In the genomic region with DNA sequence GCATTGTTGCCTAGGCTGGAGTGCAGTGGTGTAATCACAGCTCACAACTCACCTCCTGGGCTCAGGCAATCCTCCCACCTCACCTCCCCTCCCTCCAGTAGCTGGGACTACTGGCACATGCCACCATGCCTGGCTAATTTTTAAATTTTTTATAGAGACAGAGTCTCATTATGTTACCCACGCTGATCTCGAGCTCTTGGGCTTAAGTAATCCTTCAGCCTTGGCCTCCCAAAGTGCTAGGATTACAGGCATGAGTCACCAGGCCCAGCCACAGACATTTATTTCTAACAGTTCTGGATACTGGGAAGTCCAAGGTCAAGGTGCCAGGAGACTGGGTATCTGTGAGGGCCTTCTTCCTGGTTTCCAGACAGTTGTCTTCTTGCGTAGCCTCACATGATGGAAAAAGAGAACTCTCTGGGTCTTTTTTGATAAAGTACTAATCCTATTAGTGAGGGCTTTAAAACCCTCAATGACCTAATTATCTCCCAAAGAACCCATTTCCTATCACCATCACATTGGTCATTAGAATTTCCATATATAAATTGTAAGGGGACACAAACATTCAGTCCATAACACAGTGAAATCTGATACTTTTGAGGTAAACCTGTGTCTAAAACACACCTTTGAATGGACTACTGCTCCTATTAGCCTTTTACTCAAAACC, we compare ENCODE assay signal across 8 cellular contexts.
DNase-seq lines count a peak whose midpoint lies in the region; ATAC-seq, FAIRE-seq and TF ChIP-seq lines count a peak whose summit lies in the region.

No MANE protein-coding gene starts in this region.

- H4K20me1 ChIP-seq in K562 (replicated peaks; ENCODE audit: control insufficient read depth, insufficient read depth, low read length): no peaks in the 10 kb centered on the region

- WGBS in K562 (ENCODE audit: insufficient coverage, low coverage, missing lambda C conversion rate): 25% methylated on average over 3 of the region's 3 CpGs

- CTCF ChIA-PET in K562 (lab: Yijun Ruan, JAX; ENCODE audit: low intra/inter-chr PET ratio): no interaction called here

- POLR2A ChIA-PET in K562 (lab: Yijun Ruan, JAX): interaction anchor here (0.6 to 2.0 kb wide), 7 partner anchors 9 to 79 kb away, joined by 3 to 9 read pairs (median 4); a partner anchor contains a TSS

- no TSS peak for BruUV-seq in K562 (replicated peaks; lab: Mats Ljungman, UMichigan)

- no peak for TF ChIP-seq RAD21 in K562 (CRISPR knock-in tag; conservative IDR thresholded peaks at IDR 0.05 in 1 of 2, IDR thresholded peaks at IDR 0.05 in 1 of 2)

- H2AFZ ChIP-seq in K562 (ENCODE audit: low read depth, low read length): no peak overlapping the region

- H3K79me2 ChIP-seq in K562 (ENCODE audit: control insufficient read depth, insufficient read depth, low read length): peaks cover 2% of the 10 kb centered on the region; the same call in 1 of the 3 replicates

- no peak for DNase-seq in Right ventricle myocardium superior
- DNase-seq in cardiac septum (ENCODE audit: low spot score): no peak
- DNase-seq in K562 (ENCODE audit: extremely low read depth in 1 of 4, low spot score in 3 of 4): peak in 1 of 4 experiments; percentile 63
- peak; percentile 30 to 77 for DNase-seq in lung microvascular endothelial cell (ENCODE audit: low read depth in 2 of 2)
- no peak for DNase-seq in vagina (ENCODE audit: extremely low spot score in 2 of 2)
- no peak for DNase-seq in COR-L47 (lab: John Stamatoyannopoulos, UW)
- no peak for DNase-seq in nucleus accumbens (lab: John Stamatoyannopoulos, UW)

- TF ChIP-seq POLR2A in K562 (conservative IDR thresholded peaks at IDR 0.05) (no peak), vagina (IDR thresholded peaks at IDR 0.05) (no peak)

- no peaks in the 10 kb centered on the region for H3K9me1 ChIP-seq in K562 (ENCODE audit: control insufficient read depth, insufficient read depth, low read length)

- peaks cover 16 to 22% of the 10 kb centered on the region in 2 experiments for H3K4me1 ChIP-seq in K562 (replicated peaks in 1 of 2; ENCODE audit: control insufficient read depth in 2 of 2, insufficient read depth in 2 of 2, low read length in 2 of 2)
- peaks cover 36% of the 10 kb centered on the region for H3K4me1 ChIP-seq in vagina

- peak overlapping the region; percentile 62; the same call in 1 of the 2 replicates for H3K4me2 ChIP-seq in K562 (ENCODE audit: insufficient read depth, low read length)

- no peaks in the 10 kb centered on the region for H3K27me3 ChIP-seq in K562 (ENCODE audit: control insufficient read depth in 2 of 2, insufficient read depth in 2 of 2, low read length in 2 of 2)
- H3K27me3 ChIP-seq in vagina: no peaks in the 10 kb centered on the region

- intact Hi-C loops in Right ventricle myocardium superior (cut with DNase I) (no loop called here), cardiac septum (cut with DNase I) (no loop called here), K562 (cut with micrococcal nuclease) (no loop called here), vagina (cut with DNase I) (no loop called here)

- H3K9ac ChIP-seq in K562 (ENCODE audit: insufficient read depth in 1 of 2, low read depth in 2 of 2, low read length in 2 of 2): peak overlapping the region; percentile 6 to 49; a peak in 1 of 4 replicates

- ATAC-seq in Right ventricle myocardium superior (ENCODE audit: poor library complexity) (peak; percentile 45), K562 (peak; percentile 24), GM19351 (IDR thresholded peaks at IDR 0.05; ENCODE audit: unreplicated experiment) (no peak)

- no peak for TF ChIP-seq CTCF in K562 (IDR thresholded peaks at IDR 0.05 in 2 of 3, conservative IDR thresholded peaks at IDR 0.05 in 1 of 3; ENCODE audit: insufficient read depth in 2 of 3, low read depth in 1 of 3, low read length in 3 of 3)
- TF ChIP-seq CTCF in vagina (IDR thresholded peaks at IDR 0.05): no peak

- no peak overlapping the region for H3K4me3 ChIP-seq in K562
- peak overlapping the region in 1 of 2 donors; percentile 32 for H3K4me3 ChIP-seq in vagina

- TF ChIP-seq EP300 in K562 (IDR thresholded peaks at IDR 0.05; ENCODE audit: low read length): no peak

- in situ Hi-C loops in K562 (cut with MboI): loop anchor here (25.0 kb wide), 1 partner anchor 1375 kb away; no protein-coding TSS in a partner anchor

- H3K9me3 ChIP-seq in K562 (replicated peaks; ENCODE audit: control insufficient read depth, insufficient read depth, low read depth, low read length) (no peaks in the 10 kb centered on the region), vagina (no peaks in the 10 kb centered on the region)

- H3K27ac ChIP-seq in K562 (ENCODE audit: extremely low read depth, low read depth, low read length) (peak overlapping the region; percentile 41; the same call in 1 of the 3 replicates), vagina (peak overlapping the region; percentile 70)

- H3K36me3 ChIP-seq in K562 (ENCODE audit: control insufficient read depth, insufficient read depth, low read length) (peaks cover 3% of the 10 kb centered on the region; the same call in 2 of the 3 replicates), vagina (no peaks in the 10 kb centered on the region)

- peak; percentile 56 for FAIRE-seq in K562 (lab: Jason Lieb, UNC)

TF ChIP-seq in K562, 482 proteins besides CTCF, POLR2A, EP300 and RAD21:
- TF ChIP-seq RFX1 (IDR thresholded peaks at IDR 0.05) (0 out of 2 replicates have a peak, but pooled peaks have one; percentile 8), SMAD3 (CRISPR knock-in tag; conservative IDR thresholded peaks at IDR 0.05) (no peak), ZBTB8A (IDR thresholded peaks at IDR 0.05; ENCODE audit: partially characterized antibody) (no peak), JUN (IDR thresholded peaks at IDR 0.05; ENCODE audit: borderline replicate concordance, low read depth, low read length) (peak; percentile 62; the same call in 1 of the 2 replicates), JUN (CRISPR knock-in tag; IDR thresholded peaks at IDR 0.05; ENCODE audit: borderline replicate concordance) (no peak), CHCHD3 (CRISPR knock-in tag; IDR thresholded peaks at IDR 0.05) (no peak), ESRRA (IDR thresholded peaks at IDR 0.05; ENCODE audit: borderline replicate concordance, low read depth) (peak; percentile 48), SMARCA4 (IDR thresholded peaks at IDR 0.05) (peak; percentile 26; the same call in 1 of the 2 replicates), SMAD4 (CRISPR knock-in tag; conservative IDR thresholded peaks at IDR 0.05) (0 out of 2 replicates have a peak, but pooled peaks have one; percentile 34), JUND (IDR thresholded peaks at IDR 0.05; ENCODE audit: borderline replicate concordance, low read depth, low read length) (peak; percentile 77), JUND (tag; IDR thresholded peaks at IDR 0.05; ENCODE audit: borderline replicate concordance, low read depth, low read length) (peak; percentile 64; the same call in 1 of the 3 replicates), LCOR (CRISPR knock-in tag; IDR thresholded peaks at IDR 0.05) (no peak), ARID1B (IDR thresholded peaks at IDR 0.05) (peak; percentile 49), ZNF584 (CRISPR knock-in tag; IDR thresholded peaks at IDR 0.05; ENCODE audit: low read depth) (0 out of 2 replicates have a peak, but pooled peaks have one; percentile 51), FOSL1 (tag; conservative IDR thresholded peaks at IDR 0.05) (peak; percentile 92), MAZ (CRISPR knock-in tag; conservative IDR thresholded peaks at IDR 0.05 in 1 of 2, IDR thresholded peaks at IDR 0.05 in 1 of 2) (peak in 1 of 2 experiments; percentile 21; a peak in 1 of 4 replicates)
- TF ChIP-seq, protein P1, sequence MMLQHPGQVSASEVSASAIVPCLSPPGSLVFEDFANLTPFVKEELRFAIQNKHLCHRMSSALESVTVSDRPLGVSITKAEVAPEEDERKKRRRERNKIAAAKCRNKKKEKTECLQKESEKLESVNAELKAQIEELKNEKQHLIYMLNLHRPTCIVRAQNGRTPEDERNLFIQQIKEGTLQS (IDR thresholded peaks at IDR 0.05): peak; percentile 87
- TF ChIP-seq, protein P1 (CRISPR knock-in tag; conservative IDR thresholded peaks at IDR 0.05): no peak

Comparison
In these comparisons a context has a peak if more than half of its experiments do, and no peak if none do; other contexts are left out.
1. DNase-seq: peak in lung microvascular endothelial cell (2 of 2); none in Right ventricle myocardium superior (single experiment), cardiac septum (single experiment), vagina (0 of 2), COR-L47 (single experiment) and nucleus accumbens (0 of 56).